Comparison of ENCODE assay signal across 8 cellular contexts in the genomic region with DNA sequence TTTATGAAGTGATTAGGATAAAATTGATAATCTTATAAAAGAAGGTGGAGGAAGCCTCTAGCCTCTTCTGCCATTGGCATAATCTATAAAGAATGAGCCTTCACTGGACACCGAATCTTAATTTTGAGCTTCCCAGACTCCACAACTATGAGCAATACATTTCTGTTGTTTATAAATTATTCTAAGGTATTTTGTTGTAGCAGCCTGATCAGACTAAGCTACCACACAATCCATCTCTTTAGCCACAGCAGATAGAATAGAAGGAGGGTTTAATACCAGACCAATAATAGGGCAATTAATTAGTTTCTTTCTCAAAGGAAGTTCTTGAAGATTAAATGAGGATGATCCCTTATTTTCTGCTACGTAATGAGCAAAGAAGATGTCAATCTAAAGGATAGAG.
"Had no signal": no experiment of that assay in that cellular context is flagged by ENCODE, and none has a peak within 500 bp of the region (broad histone marks: within the 10 kb centered on the region; RNA-seq: fewer than 3 reads in every experiment).

No MANE protein-coding gene starts in this region.

- FAIRE-seq: G401.6, GM12878, GM12891, GM12892, GM18507, GM19239 had no signal

- DNase-seq: GDM1, GF-D8 had no signal

- H3K4me3 ChIP-seq: GM12878 had no signal

- ATAC-seq: GM12878 had no signal
